Comparison of ENCODE assay signal across 15 cellular contexts in genomic region chr11:72439455-72439854, GRCh38. TPM values are rescaled to one million over a fixed set of nuclear protein-coding genes. Genes with fewer than 3 reads are reported as not detected.
A peak's percentile ranks its signal among the peaks of the same experiment; 100 is the strongest.
DNase-seq lines count a peak whose midpoint lies in the region; ATAC-seq and TF ChIP-seq lines count a peak whose summit lies in the region.
"Had no signal": no experiment of that assay in that cellular context is flagged by ENCODE, and none has a peak within 500 bp of the region (broad histone marks: within the 10 kb centered on the region; RNA-seq: fewer than 3 reads in every experiment).

No MANE protein-coding gene starts in this region.

- no TSS peak for BruUV-seq in MCF 10A (replicated peaks; lab: Mats Ljungman, UMichigan)

- no peaks in the 10 kb centered on the region for H3K9me3 ChIP-seq in breast epithelium
- no peaks in the 10 kb centered on the region for H3K9me3 ChIP-seq in RWPE2 (ENCODE audit: severe bottlenecking)
- H3K9me3 ChIP-seq: heart right ventricle had no signal

- no peak overlapping the region for H3K4me3 Mint-ChIP-seq in MCF 10A (ENCODE audit: unreplicated experiment)
- no peak overlapping the region for H3K4me3 Mint-ChIP-seq in activated naive CD4-positive, alpha-beta T cell treated with anti-CD3 and anti-CD28 coated beads for 36 hours
- H3K4me3 Mint-ChIP-seq: activated naive CD4-positive, alpha-beta T cell treated with anti-CD3 and anti-CD28 coated beads, Interleukin-2, amount 10 ng/mL, durations not matched to agents 7 days and 5 days had no signal

- intact Hi-C loops in MCF 10A (cut with micrococcal nuclease) (no loop called here), breast epithelium (cut with DNase I; ENCODE audit: low total_unique reads) (no loop called here)
- intact Hi-C loops in activated naive CD4-positive, alpha-beta T cell treated with anti-CD3 and anti-CD28 coated beads for 36 hours (cut with micrococcal nuclease) = loop anchor here (10.0 kb wide), 1 partner anchor 415 kb away; no protein-coding TSS in a partner anchor

- CTCF ChIA-PET in MCF 10A (lab: Yijun Ruan, JAX) = interaction anchor here (0.6 to 3.6 kb wide), 5 partner anchors 8 to 462 kb away, joined by 3 to 23 read pairs (median 6); no protein-coding TSS in a partner anchor
- CTCF ChIA-PET in activated naive CD4-positive, alpha-beta T cell treated with anti-CD3 and anti-CD28 coated beads for 36 hours (lab: Charles Lee) = interaction anchor here (0.7 kb wide), 2 partner anchors 8 to 277 kb away, joined by 3 to 4 read pairs; no protein-coding TSS in a partner anchor

- H3K4me3 ChIP-seq in breast epithelium (no peak overlapping the region), RWPE2 (ENCODE audit: severe bottlenecking) (no peak overlapping the region), skin epidermis (no peak overlapping the region)
- H3K4me3 ChIP-seq: heart right ventricle had no signal

- TF ChIP-seq POLR2A in breast epithelium (IDR thresholded peaks at IDR 0.05) = no peak

- ATAC-seq in RWPE2 (ENCODE audit: low read depth) = peak; percentile 64

- POLR2A ChIA-PET in MCF 10A (lab: Yijun Ruan, JAX) = no interaction called here

- H3K27ac Mint-ChIP-seq in MCF 10A (ENCODE audit: low read depth, unreplicated experiment) = peak overlapping the region; percentile 31
- no peak overlapping the region for H3K27ac Mint-ChIP-seq in activated naive CD4-positive, alpha-beta T cell treated with anti-CD3 and anti-CD28 coated beads for 36 hours
- H3K27ac Mint-ChIP-seq: activated naive CD4-positive, alpha-beta T cell treated with anti-CD3 and anti-CD28 coated beads, Interleukin-2, amount 10 ng/mL, durations not matched to agents 7 days and 5 days had no signal

- no peak for TF ChIP-seq CTCF in MCF 10A (IDR thresholded peaks at IDR 0.05; ENCODE audit: unreplicated experiment)
- TF ChIP-seq CTCF in breast epithelium (IDR thresholded peaks at IDR 0.05) = no peak
- TF ChIP-seq CTCF in RWPE2 (IDR thresholded peaks at IDR 0.05; ENCODE audit: poor library complexity, severe bottlenecking) = no peak

- H3K27ac ChIP-seq in breast epithelium (peak overlapping the region in 1 of 2 donors; percentile 1), RWPE2 (ENCODE audit: poor library complexity, severe bottlenecking) (peak overlapping the region; percentile 13), skin epidermis (peak overlapping the region in 13 of 21 experiments; percentile 12 to 80 (median 63))

- no peaks in the 10 kb centered on the region for H3K9me3 Mint-ChIP-seq in MCF 10A (ENCODE audit: unreplicated experiment)
- H3K9me3 Mint-ChIP-seq in activated naive CD4-positive, alpha-beta T cell treated with anti-CD3 and anti-CD28 coated beads for 36 hours = no peaks in the 10 kb centered on the region
- H3K9me3 Mint-ChIP-seq: activated naive CD4-positive, alpha-beta T cell treated with anti-CD3 and anti-CD28 coated beads, Interleukin-2, amount 10 ng/mL, durations not matched to agents 7 days and 5 days had no signal

- H3K4me1 ChIP-seq in breast epithelium (no peaks in the 10 kb centered on the region), RWPE2 (ENCODE audit: insufficient read depth, poor library complexity, severe bottlenecking) (peaks cover 10% of the 10 kb centered on the region)

- H3K4me1 Mint-ChIP-seq in MCF 10A (ENCODE audit: insufficient read depth, unreplicated experiment) = peaks cover 5% of the 10 kb centered on the region
- H3K4me1 Mint-ChIP-seq in activated naive CD4-positive, alpha-beta T cell treated with anti-CD3 and anti-CD28 coated beads for 36 hours (ENCODE audit: low read depth) = peaks cover 8% of the 10 kb centered on the region

- no peaks in the 10 kb centered on the region for H3K36me3 ChIP-seq in breast epithelium
- no peaks in the 10 kb centered on the region for H3K36me3 ChIP-seq in RWPE2 (ENCODE audit: low read depth)
- H3K36me3 ChIP-seq: heart right ventricle had no signal

- DNase-seq in MCF 10A (ENCODE audit: unreplicated experiment) = peak; percentile 66
- no peak for DNase-seq in breast epithelium (ENCODE audit: low spot score in 2 of 2)
- no peak for DNase-seq in RWPE2 (ENCODE audit: low spot score)
- peak; percentile 75 for DNase-seq in fibroblast of gingiva (ENCODE audit: low read depth)
- no peak for DNase-seq in activated T-cell treated with anti-CD3 and anti-CD28 coated beads, Interleukin-2, amount 50 U/mL, for 48 hours
- DNase-seq in activated naive CD4-positive, alpha-beta T cell treated with anti-CD3 and anti-CD28 coated beads for 36 hours = no peak
- DNase-seq in COR-L47 (lab: John Stamatoyannopoulos, UW) = no peak
- DNase-seq: activated naive CD4-positive, alpha-beta T cell treated with anti-CD3 and anti-CD28 coated beads, Interleukin-2, amount 10 ng/mL, durations not matched to agents 7 days and 5 days; DMS 273 treated with DMSO at 0.1 percent for 48 hours; heart right ventricle; NCI-H1417 treated with DMSO at 0.1 percent for 48 hours; NCI-H526; nucleus accumbens; SHP77 had no signal

- no peaks in the 10 kb centered on the region for H3K36me3 Mint-ChIP-seq in MCF 10A (ENCODE audit: insufficient read depth, unreplicated experiment)
- no peaks in the 10 kb centered on the region for H3K36me3 Mint-ChIP-seq in activated naive CD4-positive, alpha-beta T cell treated with anti-CD3 and anti-CD28 coated beads for 36 hours (ENCODE audit: low read depth)
- H3K36me3 Mint-ChIP-seq: activated naive CD4-positive, alpha-beta T cell treated with anti-CD3 and anti-CD28 coated beads, Interleukin-2, amount 10 ng/mL, durations not matched to agents 7 days and 5 days had no signal

- H3K27me3 Mint-ChIP-seq in MCF 10A (ENCODE audit: insufficient read depth, unreplicated experiment) = no peaks in the 10 kb centered on the region
- H3K27me3 Mint-ChIP-seq in activated naive CD4-positive, alpha-beta T cell treated with anti-CD3 and anti-CD28 coated beads for 36 hours (ENCODE audit: low read depth) = no peaks in the 10 kb centered on the region

- H3K27me3 ChIP-seq in breast epithelium (no peaks in the 10 kb centered on the region), RWPE2 (ENCODE audit: insufficient read depth, poor library complexity, severe bottlenecking) (no peaks in the 10 kb centered on the region)
- H3K27me3 ChIP-seq: heart right ventricle had no signal

RNA-seq across cellular contexts. Expression of gene CLPB, which starts 5.1 kb away (rescaled TPM):
- total RNA-seq in MCF 10A (2022) = 42.2 and 44.4 TPM in 2 replicates
- 10 to 100 TPM; 19.0 to 28.8 (median 23.1) TPM for total RNA-seq in breast epithelium
- total RNA-seq in activated naive CD4-positive, alpha-beta T cell treated with anti-CD3 and anti-CD28 coated beads for 36 hours = 10 to 100 TPM; 42.4 to 47.3 TPM

Comparison
In these comparisons a context has a peak if more than half of its experiments do, and no peak if none do; other contexts are left out.
1. DNase-seq: peak in MCF 10A (single experiment) and fibroblast of gingiva (single experiment); none in breast epithelium (0 of 2), RWPE2 (single experiment), activated T-cell treated with anti-CD3 and anti-CD28 coated beads, Interleukin-2, amount 50 U/mL, for 48 hours (0 of 2), activated naive CD4-positive, alpha-beta T cell treated with anti-CD3 and anti-CD28 coated beads for 36 hours (single experiment) and COR-L47 (single experiment).